Comparison of ENCODE assay signal across 1 cellular context in the genomic region with DNA sequence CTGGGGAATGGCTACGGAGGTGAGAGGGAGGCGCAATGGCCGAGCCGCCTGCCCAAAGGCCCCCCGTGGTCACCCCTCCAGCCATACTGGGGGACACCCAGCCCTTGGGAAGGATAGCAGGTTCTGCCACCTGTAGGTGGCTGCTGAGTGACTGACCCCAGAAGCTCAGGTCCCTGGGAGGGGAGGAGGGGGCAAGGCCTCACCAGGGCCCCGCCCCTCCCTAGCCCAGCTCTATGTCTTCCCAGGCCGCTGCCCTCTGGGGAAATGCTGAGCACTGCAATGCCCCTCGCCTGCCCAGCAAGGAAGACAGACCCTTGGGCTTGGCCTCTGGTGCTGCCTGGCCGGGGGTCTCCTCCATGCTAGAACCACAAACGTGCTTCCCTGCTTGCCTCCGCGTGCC.
TF ChIP-seq lines count a peak whose summit lies in the region.

No MANE protein-coding gene starts in this region.

TF ChIP-seq in WTC11, 78 proteins besides CTCF, POLR2A, EP300 and RAD21 (continued from another document):
- TF ChIP-seq, protein P1, sequence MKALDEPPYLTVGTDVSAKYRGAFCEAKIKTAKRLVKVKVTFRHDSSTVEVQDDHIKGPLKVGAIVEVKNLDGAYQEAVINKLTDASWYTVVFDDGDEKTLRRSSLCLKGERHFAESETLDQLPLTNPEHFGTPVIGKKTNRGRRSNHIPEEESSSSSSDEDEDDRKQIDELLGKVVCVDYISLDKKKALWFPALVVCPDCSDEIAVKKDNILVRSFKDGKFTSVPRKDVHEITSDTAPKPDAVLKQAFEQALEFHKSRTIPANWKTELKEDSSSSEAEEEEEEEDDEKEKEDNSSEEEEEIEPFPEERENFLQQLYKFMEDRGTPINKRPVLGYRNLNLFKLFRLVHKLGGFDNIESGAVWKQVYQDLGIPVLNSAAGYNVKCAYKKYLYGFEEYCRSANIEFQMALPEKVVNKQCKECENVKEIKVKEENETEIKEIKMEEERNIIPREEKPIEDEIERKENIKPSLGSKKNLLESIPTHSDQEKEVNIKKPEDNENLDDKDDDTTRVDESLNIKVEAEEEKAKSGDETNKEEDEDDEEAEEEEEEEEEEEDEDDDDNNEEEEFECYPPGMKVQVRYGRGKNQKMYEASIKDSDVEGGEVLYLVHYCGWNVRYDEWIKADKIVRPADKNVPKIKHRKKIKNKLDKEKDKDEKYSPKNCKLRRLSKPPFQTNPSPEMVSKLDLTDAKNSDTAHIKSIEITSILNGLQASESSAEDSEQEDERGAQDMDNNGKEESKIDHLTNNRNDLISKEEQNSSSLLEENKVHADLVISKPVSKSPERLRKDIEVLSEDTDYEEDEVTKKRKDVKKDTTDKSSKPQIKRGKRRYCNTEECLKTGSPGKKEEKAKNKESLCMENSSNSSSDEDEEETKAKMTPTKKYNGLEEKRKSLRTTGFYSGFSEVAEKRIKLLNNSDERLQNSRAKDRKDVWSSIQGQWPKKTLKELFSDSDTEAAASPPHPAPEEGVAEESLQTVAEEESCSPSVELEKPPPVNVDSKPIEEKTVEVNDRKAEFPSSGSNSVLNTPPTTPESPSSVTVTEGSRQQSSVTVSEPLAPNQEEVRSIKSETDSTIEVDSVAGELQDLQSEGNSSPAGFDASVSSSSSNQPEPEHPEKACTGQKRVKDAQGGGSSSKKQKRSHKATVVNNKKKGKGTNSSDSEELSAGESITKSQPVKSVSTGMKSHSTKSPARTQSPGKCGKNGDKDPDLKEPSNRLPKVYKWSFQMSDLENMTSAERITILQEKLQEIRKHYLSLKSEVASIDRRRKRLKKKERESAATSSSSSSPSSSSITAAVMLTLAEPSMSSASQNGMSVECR (CRISPR knock-in tag; IDR thresholded peaks at IDR 0.05; ENCODE audit: borderline replicate concordance): no peak
- no peak for TF ChIP-seq ZNF416 (CRISPR knock-in tag; IDR thresholded peaks at IDR 0.05)
- TF ChIP-seq JAZF1 (CRISPR knock-in tag; IDR thresholded peaks at IDR 0.05): no peak
- TF ChIP-seq, protein P2, sequence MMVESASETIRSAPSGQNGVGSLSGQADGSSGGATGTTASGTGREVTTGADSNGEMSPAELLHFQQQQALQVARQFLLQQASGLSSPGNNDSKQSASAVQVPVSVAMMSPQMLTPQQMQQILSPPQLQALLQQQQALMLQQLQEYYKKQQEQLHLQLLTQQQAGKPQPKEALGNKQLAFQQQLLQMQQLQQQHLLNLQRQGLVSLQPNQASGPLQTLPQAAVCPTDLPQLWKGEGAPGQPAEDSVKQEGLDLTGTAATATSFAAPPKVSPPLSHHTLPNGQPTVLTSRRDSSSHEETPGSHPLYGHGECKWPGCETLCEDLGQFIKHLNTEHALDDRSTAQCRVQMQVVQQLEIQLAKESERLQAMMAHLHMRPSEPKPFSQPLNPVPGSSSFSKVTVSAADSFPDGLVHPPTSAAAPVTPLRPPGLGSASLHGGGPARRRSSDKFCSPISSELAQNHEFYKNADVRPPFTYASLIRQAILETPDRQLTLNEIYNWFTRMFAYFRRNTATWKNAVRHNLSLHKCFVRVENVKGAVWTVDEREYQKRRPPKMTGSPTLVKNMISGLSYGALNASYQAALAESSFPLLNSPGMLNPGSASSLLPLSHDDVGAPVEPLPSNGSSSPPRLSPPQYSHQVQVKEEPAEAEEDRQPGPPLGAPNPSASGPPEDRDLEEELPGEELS (CRISPR knock-in tag; IDR thresholded peaks at IDR 0.05): no peak
- no peak for TF ChIP-seq ZNF423 (CRISPR knock-in tag; IDR thresholded peaks at IDR 0.05)
- TF ChIP-seq PRRX2 (CRISPR knock-in tag; IDR thresholded peaks at IDR 0.05): no peak
- no peak for TF ChIP-seq SMAD4 (CRISPR knock-in tag; IDR thresholded peaks at IDR 0.05)
